27 cellular contexts compared by ENCODE assay signal in the genomic region with DNA sequence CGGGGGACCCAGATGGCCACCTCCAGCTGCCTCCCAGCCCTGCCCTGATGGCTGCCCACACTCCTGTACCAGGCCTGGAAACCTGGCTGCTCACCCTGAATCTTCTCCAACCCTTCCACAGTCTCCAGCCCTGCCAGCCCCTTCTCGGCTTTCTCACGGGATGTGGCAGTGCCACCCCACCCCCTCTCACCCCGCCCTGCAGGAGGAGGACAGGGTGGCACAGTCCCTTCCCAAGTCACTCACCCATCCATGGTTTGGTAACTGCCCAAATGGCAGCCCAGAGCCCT. TPM values are rescaled to one million over a fixed set of nuclear protein-coding genes. Genes with fewer than 3 reads are reported as not detected.
DNase-seq lines count a peak whose midpoint lies in the region; ATAC-seq and TF ChIP-seq lines count a peak whose summit lies in the region.
"Had no signal": no experiment of that assay in that cellular context is flagged by ENCODE, and none has a peak within 500 bp of the region (broad histone marks: within the 10 kb centered on the region; RNA-seq: fewer than 3 reads in every experiment).

No MANE protein-coding gene starts in this region.

- H3K27ac ChIP-seq in left ventricle myocardium inferior (replicated peaks) (peak overlapping the region; percentile 80), gastroesophageal sphincter (peak overlapping the region in 3 of 4 donors; percentile 29 to 56 (median 51)), skeletal muscle tissue (ENCODE audit: low read depth, low read length) (peak overlapping the region; percentile 64)
- H3K27ac ChIP-seq: BLaER1 had no signal

- TF ChIP-seq CTCF in left ventricle myocardium inferior (IDR thresholded peaks at IDR 0.05; ENCODE audit: borderline replicate concordance) (no peak), gastroesophageal sphincter (IDR thresholded peaks at IDR 0.05) (no peak)

- H3K4me1 ChIP-seq in left ventricle myocardium inferior: peaks cover 63% of the 10 kb centered on the region
- peaks cover 0 to 58% (median 29%) of the 10 kb centered on the region in 3 donors for H3K4me1 ChIP-seq in gastroesophageal sphincter
- H3K4me1 ChIP-seq in skeletal muscle tissue (ENCODE audit: control insufficient read depth in 3 of 3, insufficient read depth in 3 of 3, low read length in 3 of 3): peaks cover 34 to 57% (median 40%) of the 10 kb centered on the region in 3 donors

- H3K9me3 ChIP-seq in left ventricle myocardium inferior (replicated peaks): no peaks in the 10 kb centered on the region
- H3K9me3 ChIP-seq in gastroesophageal sphincter: no peaks in the 10 kb centered on the region
- H3K9me3 ChIP-seq in skeletal muscle tissue (ENCODE audit: control insufficient read depth in 3 of 3, low read length in 3 of 3): no peaks in the 10 kb centered on the region
- H3K9me3 ChIP-seq: BLaER1 had no signal

- intact Hi-C loops in left ventricle myocardium inferior (cut with micrococcal nuclease) (no loop called here), Right ventricle myocardium inferior (cut with DNase I) (loop anchor here (5.0 kb wide), 1 partner anchor 119 kb away; no protein-coding TSS in a partner anchor)

- H3K4me3 ChIP-seq in left ventricle myocardium inferior: peak overlapping the region; percentile 21
- peak overlapping the region in 1 of 2 donors; percentile 14 for H3K4me3 ChIP-seq in gastroesophageal sphincter
- peak overlapping the region in 1 of 3 donors; percentile 35 for H3K4me3 ChIP-seq in skeletal muscle tissue (ENCODE audit: low read length in 3 of 3)
- H3K4me3 ChIP-seq: BLaER1, lung had no signal

- no peak for TF ChIP-seq POLR2A in gastroesophageal sphincter (IDR thresholded peaks at IDR 0.05)

- TF ChIP-seq EP300 in gastroesophageal sphincter (IDR thresholded peaks at IDR 0.05): no peak

- H3K9ac ChIP-seq in skeletal muscle tissue (ENCODE audit: low read depth in 1 of 3, low read length in 3 of 3): peak overlapping the region in 1 of 3 donors; percentile 50
- H3K9ac ChIP-seq: BLaER1 had no signal

- H3K36me3 ChIP-seq in left ventricle myocardium inferior: peaks cover 65% of the 10 kb centered on the region
- peaks cover 0 to 87% of the 10 kb centered on the region in 2 donors for H3K36me3 ChIP-seq in gastroesophageal sphincter
- peaks cover 40 to 47% (median 41%) of the 10 kb centered on the region in 3 donors for H3K36me3 ChIP-seq in skeletal muscle tissue (ENCODE audit: control insufficient read depth in 3 of 3, insufficient read depth in 3 of 3, low read length in 3 of 3)

- DNase-seq in left ventricle myocardium inferior (no peak), Right ventricle myocardium inferior (ENCODE audit: missing footprints) (no peak), SHP77 (lab: John Stamatoyannopoulos, UW) (no peak), amniotic stem cell (lab: John Stamatoyannopoulos, UW) (no peak), retina (no peak)
- DNase-seq: activated CD4-positive, alpha-beta T cell treated with anti-CD3 and anti-CD28 coated beads for 4 hours; activated naive CD4-positive, alpha-beta T cell treated with Interleukin-2 at 50 U/mL for 16 hours; activated T-cell treated with anti-CD3 and anti-CD28 coated beads, Interleukin-2, amount 50 U/mL, for 4 hours; COR-L47; cortex of kidney; DMS79 treated with DMSO at 0.1 percent for 48 hours; endodermal cell; H7; Karpas-422; NCI-H146; NCI-H510A; stimulated activated CD4-positive, alpha-beta T cell treated with anti-CD3 and anti-CD28 coated beads, Interleukin-4, amount 100 ng/mL, for 24 hours had no signal

- ATAC-seq in Right ventricle myocardium inferior (no peak), gastroesophageal sphincter (no peak)
- ATAC-seq: activated T-cell treated with anti-CD3 and anti-CD28 coated beads, Interleukin-2, amount 50 U/mL, for 4 hours; stimulated activated memory B cell treated with anti-CD40 and anti-IgM and Interleukin-4, amounts not matched to agents 10 μg/mL and 1 μg/mL and 100 μg/mL, for 72 hours had no signal

- H3K27me3 ChIP-seq in left ventricle myocardium inferior (ENCODE audit: low read depth) (no peaks in the 10 kb centered on the region), gastroesophageal sphincter (peaks cover 1% of the 10 kb centered on the region), skeletal muscle tissue (ENCODE audit: control insufficient read depth in 3 of 3, insufficient read depth in 3 of 3, low read length in 3 of 3) (no peaks in the 10 kb centered on the region)
- H3K27me3 ChIP-seq: BLaER1 had no signal

- WGBS in gastroesophageal sphincter (ENCODE audit: low coverage in 1 of 2), 2 donors: 40% methylated on average over 1 of the region's 4 CpGs; no CpG with 5 or more reads in 1 of the 2 donors

RNA-seq across cellular contexts. Expression of gene MYBBP1A, which starts 14.2 kb away (rescaled TPM):
- total RNA-seq in left ventricle myocardium inferior (21.3 TPM), Right ventricle myocardium inferior (19.2 TPM), gastroesophageal sphincter (10 to 100 TPM; 19.1 to 46.4 (median 40.9) TPM), skeletal muscle tissue (30.3 TPM)

RNA-seq across cellular contexts. Expression of gene GGT6, which starts 19.4 kb away (rescaled TPM):
- total RNA-seq in left ventricle myocardium inferior (not detected), Right ventricle myocardium inferior (0.14 TPM), gastroesophageal sphincter (1 to 10 TPM in 1 of 4 donors, under 1 TPM in 2, not detected in 1; 0.27 to 5.9 (median 0.47) TPM), skeletal muscle tissue (not detected)
- total RNA-seq: activated T-cell treated with anti-CD3 and anti-CD28 coated beads, Interleukin-2, amount 50 U/mL, for 4 hours; endodermal cell; H7; mononuclear cell; OCI-LY7; osteocyte; T-helper 2 cell treated with Interferon-gamma antibody and Interleukin-4, amounts not matched to agents 100 ng/mL and 5 ng/mL, for 36 hours had no signal

RNA-seq across cellular contexts. Expression of gene SPNS2, which starts 42.3 kb away (rescaled TPM):
- total RNA-seq in left ventricle myocardium inferior: 11.2 TPM
- total RNA-seq in Right ventricle myocardium inferior: 12.4 TPM
- total RNA-seq in gastroesophageal sphincter: 10 to 100 TPM; 10.4 to 17.4 (median 16.4) TPM
- total RNA-seq in skeletal muscle tissue: 2.6 TPM
- total RNA-seq: HepG2, osteocyte had no signal

RNA-seq across cellular contexts. Expression of gene SMTNL2, which starts 43.3 kb away (rescaled TPM):
- 33.4 TPM for total RNA-seq in left ventricle myocardium inferior
- 48.6 TPM for total RNA-seq in Right ventricle myocardium inferior
- total RNA-seq in gastroesophageal sphincter: 1 to 10 TPM; 2.0 to 5.2 (median 3.7) TPM
- 74.1 TPM for total RNA-seq in skeletal muscle tissue
- total RNA-seq: activated T-cell treated with anti-CD3 and anti-CD28 coated beads, Interleukin-2, amount 50 U/mL, for 4 hours; mononuclear cell; OCI-LY7; T-helper 2 cell treated with Interferon-gamma antibody and Interleukin-4, amounts not matched to agents 100 ng/mL and 5 ng/mL, for 36 hours had no signal
